Comparison of ENCODE assay signal across 28 cellular contexts in the genomic region with DNA sequence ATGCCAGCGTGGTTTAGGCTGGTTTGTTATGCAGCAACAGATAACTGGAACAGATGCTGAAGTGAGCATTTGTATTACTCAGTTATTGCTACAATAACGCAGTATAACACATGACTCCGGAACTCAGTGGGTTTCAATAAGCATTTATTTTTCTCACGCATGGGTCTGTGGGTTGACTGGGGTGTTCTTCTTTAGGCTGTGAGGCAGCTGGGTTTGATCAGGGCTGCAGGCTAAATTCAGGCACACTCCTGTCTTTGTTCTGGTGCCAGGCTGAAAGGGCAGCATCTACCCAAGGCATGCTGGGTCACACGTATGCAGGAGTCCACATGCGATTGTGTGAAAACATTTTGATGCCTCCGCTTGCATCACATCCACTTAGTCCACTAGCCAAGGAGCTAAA. TPM values are rescaled to one million over a fixed set of nuclear protein-coding genes. Genes with fewer than 3 reads are reported as not detected.
A peak's percentile ranks its signal among the peaks of the same experiment; 100 is the strongest.
DNase-seq lines count a peak whose midpoint lies in the region; ATAC-seq, FAIRE-seq and TF ChIP-seq lines count a peak whose summit lies in the region.
"Had no signal": no experiment of that assay in that cellular context is flagged by ENCODE, and none has a peak within 500 bp of the region (broad histone marks: within the 10 kb centered on the region; RNA-seq: fewer than 3 reads in every experiment).

No MANE protein-coding gene starts in this region.

- POLR2A ChIA-PET in activated CD4-positive, alpha-beta memory T cell treated with anti-CD3 and anti-CD28 coated beads, Interleukin-2, amount 10 ng/mL, durations not matched to agents 7 days and 5 days (lab: Charles Lee), result interaction anchor here (0.6 to 6.2 kb wide), 5 partner anchors 13 to 242 kb away, joined by 3 to 50 read pairs (median 6); a partner anchor contains a TSS
- POLR2A ChIA-PET in activated CD4-positive, alpha-beta memory T cell treated with anti-CD3 and anti-CD28 coated beads for 36 hours (lab: Charles Lee), result no interaction called here
- POLR2A ChIA-PET in CD4-positive, alpha-beta T cell (lab: Charles Lee), result no interaction called here
- POLR2A ChIA-PET in activated CD4-positive, alpha-beta T cell treated with anti-CD3 and anti-CD28 coated beads, Interleukin-2, amount 10 ng/mL, durations not matched to agents 7 days and 5 days (lab: Charles Lee), result no interaction called here

- intact Hi-C loops in activated CD4-positive, alpha-beta memory T cell treated with anti-CD3 and anti-CD28 coated beads for 36 hours (cut with micrococcal nuclease), result loop anchor here (5.0 to 10.0 kb wide), 4 partner anchors 317 to 1401 kb away; a partner anchor contains a TSS
- intact Hi-C loops in CD4-positive, alpha-beta T cell (cut with DNase I, micrococcal nuclease), result no loop called here

- H3K9me3 ChIP-seq in CD4-positive, alpha-beta T cell (ENCODE audit: control insufficient read depth, low read length), result no peaks in the 10 kb centered on the region
- H3K9me3 ChIP-seq: stomach, tibial nerve had no signal

- peaks cover 5% of the 10 kb centered on the region for H3K36me3 Mint-ChIP-seq in activated CD4-positive, alpha-beta memory T cell treated with anti-CD3 and anti-CD28 coated beads, Interleukin-2, amount 10 ng/mL, durations not matched to agents 7 days and 5 days (ENCODE audit: low read depth)
- H3K36me3 Mint-ChIP-seq in activated CD4-positive, alpha-beta memory T cell treated with anti-CD3 and anti-CD28 coated beads for 36 hours, result peaks cover 1% of the 10 kb centered on the region
- no peaks in the 10 kb centered on the region for H3K36me3 Mint-ChIP-seq in CD4-positive, alpha-beta T cell (ENCODE audit: low read depth)
- H3K36me3 Mint-ChIP-seq in activated CD4-positive, alpha-beta T cell treated with anti-CD3 and anti-CD28 coated beads, Interleukin-2, amount 10 ng/mL, durations not matched to agents 7 days and 5 days (ENCODE audit: low read depth), result no peaks in the 10 kb centered on the region

- H3K9me3 Mint-ChIP-seq in activated CD4-positive, alpha-beta memory T cell treated with anti-CD3 and anti-CD28 coated beads, Interleukin-2, amount 10 ng/mL, durations not matched to agents 7 days and 5 days, result no peaks in the 10 kb centered on the region
- H3K9me3 Mint-ChIP-seq in activated CD4-positive, alpha-beta memory T cell treated with anti-CD3 and anti-CD28 coated beads for 36 hours, result no peaks in the 10 kb centered on the region
- H3K9me3 Mint-ChIP-seq in CD4-positive, alpha-beta T cell, result no peaks in the 10 kb centered on the region
- no peaks in the 10 kb centered on the region for H3K9me3 Mint-ChIP-seq in activated CD4-positive, alpha-beta T cell treated with anti-CD3 and anti-CD28 coated beads, Interleukin-2, amount 10 ng/mL, durations not matched to agents 7 days and 5 days
- H3K9me3 Mint-ChIP-seq: activated naive CD8-positive, alpha-beta T cell treated with anti-CD3 and anti-CD28 coated beads, Interleukin-2, amount 10 ng/mL, durations not matched to agents 7 days and 5 days; CD8-positive, alpha-beta memory T cell had no signal

- FAIRE-seq in HTR-8/SVneo (lab: Jason Lieb, UNC), result peak; percentile 75
- FAIRE-seq: frontal cortex, H1, kidney had no signal

- no peak for DNase-seq in activated CD4-positive, alpha-beta memory T cell treated with anti-CD3 and anti-CD28 coated beads, Interleukin-2, amount 10 ng/mL, durations not matched to agents 7 days and 5 days
- no peak for DNase-seq in activated CD4-positive, alpha-beta memory T cell treated with anti-CD3 and anti-CD28 coated beads for 36 hours
- no peak for DNase-seq in HTR-8/SVneo (ENCODE audit: insufficient read length, low spot score)
- DNase-seq in left lobe of liver (ENCODE audit: low spot score), result peak; percentile 64
- no peak for DNase-seq in amniotic stem cell (lab: John Stamatoyannopoulos, UW)
- no peak for DNase-seq in CD4-positive, alpha-beta T cell
- no peak for DNase-seq in activated CD4-positive, alpha-beta T cell treated with anti-CD3 and anti-CD28 coated beads, Interleukin-2, amount 10 ng/mL, durations not matched to agents 7 days and 5 days
- DNase-seq: activated CD4-positive, CD25-positive, alpha-beta regulatory T cell treated with anti-CD3 and anti-CD28 coated beads, Interleukin-2, amount 50 U/mL, for 72 hours; activated naive CD8-positive, alpha-beta T cell treated with anti-CD3 and anti-CD28 coated beads, Interleukin-2, amount 10 ng/mL, durations not matched to agents 7 days and 5 days; AML-193; CD8-positive, alpha-beta memory T cell; DMS53; effector CD4-positive, alpha-beta T cell; GF-D8; KG1; kidney; mesenchymal stem cell; NCI-H1694; NCI-H2227 treated with DMSO at 0.1 percent for 48 hours; NCI-H748 treated with DMSO at 0.1 percent for 48 hours; PC-3; SHP77; stomach had no signal

- CTCF ChIA-PET in activated CD4-positive, alpha-beta memory T cell treated with anti-CD3 and anti-CD28 coated beads, Interleukin-2, amount 10 ng/mL, durations not matched to agents 7 days and 5 days (lab: Charles Lee), result interaction anchor here (1.2 kb wide), 1 partner anchor 68 kb away, joined by 4 read pairs; no protein-coding TSS in a partner anchor
- CTCF ChIA-PET in activated CD4-positive, alpha-beta memory T cell treated with anti-CD3 and anti-CD28 coated beads for 36 hours (lab: Charles Lee), result no interaction called here
- CTCF ChIA-PET in CD4-positive, alpha-beta T cell (lab: Charles Lee), result interaction anchor here (0.7 kb wide), 1 partner anchor 11 kb away, joined by 3 read pairs; no protein-coding TSS in a partner anchor
- CTCF ChIA-PET in activated CD4-positive, alpha-beta T cell treated with anti-CD3 and anti-CD28 coated beads, Interleukin-2, amount 10 ng/mL, durations not matched to agents 7 days and 5 days (lab: Charles Lee), result interaction anchor here (0.9 kb wide), 1 partner anchor 68 kb away, joined by 3 read pairs; no protein-coding TSS in a partner anchor

- ATAC-seq in GM18909 (IDR thresholded peaks at IDR 0.05; ENCODE audit: poor library complexity, unreplicated experiment) (peak; percentile 28), left lobe of liver (no peak)
- no peak for ATAC-seq in CD4-positive, alpha-beta T cell (ENCODE audit: poor library complexity)
- ATAC-seq: PC-3 had no signal

- no peaks in the 10 kb centered on the region for H3K27me3 ChIP-seq in CD4-positive, alpha-beta T cell (ENCODE audit: control insufficient read depth, insufficient read depth, low read length)
- H3K27me3 ChIP-seq: stomach, tibial nerve had no signal

- no peak overlapping the region for H3K4me3 Mint-ChIP-seq in activated CD4-positive, alpha-beta memory T cell treated with anti-CD3 and anti-CD28 coated beads, Interleukin-2, amount 10 ng/mL, durations not matched to agents 7 days and 5 days
- no peak overlapping the region for H3K4me3 Mint-ChIP-seq in activated CD4-positive, alpha-beta memory T cell treated with anti-CD3 and anti-CD28 coated beads for 36 hours
- H3K4me3 Mint-ChIP-seq in CD4-positive, alpha-beta T cell, result no peak overlapping the region
- no peak overlapping the region for H3K4me3 Mint-ChIP-seq in activated CD4-positive, alpha-beta T cell treated with anti-CD3 and anti-CD28 coated beads, Interleukin-2, amount 10 ng/mL, durations not matched to agents 7 days and 5 days
- H3K4me3 Mint-ChIP-seq: activated naive CD8-positive, alpha-beta T cell treated with anti-CD3 and anti-CD28 coated beads, Interleukin-2, amount 10 ng/mL, durations not matched to agents 7 days and 5 days had no signal

- peak overlapping the region; percentile 57 for H3K27ac Mint-ChIP-seq in activated CD4-positive, alpha-beta memory T cell treated with anti-CD3 and anti-CD28 coated beads, Interleukin-2, amount 10 ng/mL, durations not matched to agents 7 days and 5 days
- no peak overlapping the region for H3K27ac Mint-ChIP-seq in activated CD4-positive, alpha-beta memory T cell treated with anti-CD3 and anti-CD28 coated beads for 36 hours
- H3K27ac Mint-ChIP-seq in CD4-positive, alpha-beta T cell, result no peak overlapping the region
- no peak overlapping the region for H3K27ac Mint-ChIP-seq in activated CD4-positive, alpha-beta T cell treated with anti-CD3 and anti-CD28 coated beads, Interleukin-2, amount 10 ng/mL, durations not matched to agents 7 days and 5 days
- H3K27ac Mint-ChIP-seq: activated naive CD8-positive, alpha-beta T cell treated with anti-CD3 and anti-CD28 coated beads, Interleukin-2, amount 10 ng/mL, durations not matched to agents 7 days and 5 days had no signal

- no peak for TF ChIP-seq CTCF in CD4-positive, alpha-beta T cell (IDR thresholded peaks at IDR 0.05)

- H3K27me3 Mint-ChIP-seq in activated CD4-positive, alpha-beta memory T cell treated with anti-CD3 and anti-CD28 coated beads, Interleukin-2, amount 10 ng/mL, durations not matched to agents 7 days and 5 days, result peaks cover 4% of the 10 kb centered on the region
- peaks cover 5% of the 10 kb centered on the region for H3K27me3 Mint-ChIP-seq in activated CD4-positive, alpha-beta memory T cell treated with anti-CD3 and anti-CD28 coated beads for 36 hours
- H3K27me3 Mint-ChIP-seq in CD4-positive, alpha-beta T cell, result peaks cover 2% of the 10 kb centered on the region
- H3K27me3 Mint-ChIP-seq in activated CD4-positive, alpha-beta T cell treated with anti-CD3 and anti-CD28 coated beads, Interleukin-2, amount 10 ng/mL, durations not matched to agents 7 days and 5 days, result no peaks in the 10 kb centered on the region

- no peak overlapping the region for H3K27ac ChIP-seq in CD4-positive, alpha-beta T cell (ENCODE audit: low read depth, low read length)
- H3K27ac ChIP-seq: 22Rv1, stomach, tibial nerve had no signal

- peaks cover 67% of the 10 kb centered on the region for H3K4me1 Mint-ChIP-seq in activated CD4-positive, alpha-beta memory T cell treated with anti-CD3 and anti-CD28 coated beads, Interleukin-2, amount 10 ng/mL, durations not matched to agents 7 days and 5 days
- peaks cover 49% of the 10 kb centered on the region for H3K4me1 Mint-ChIP-seq in activated CD4-positive, alpha-beta memory T cell treated with anti-CD3 and anti-CD28 coated beads for 36 hours (ENCODE audit: low read depth)
- peaks cover 24% of the 10 kb centered on the region for H3K4me1 Mint-ChIP-seq in CD4-positive, alpha-beta T cell (ENCODE audit: low read depth)
- H3K4me1 Mint-ChIP-seq in activated CD4-positive, alpha-beta T cell treated with anti-CD3 and anti-CD28 coated beads, Interleukin-2, amount 10 ng/mL, durations not matched to agents 7 days and 5 days, result peaks cover 63% of the 10 kb centered on the region

RNA-seq across cellular contexts. Expression of a gene that starts 3.7 kb away (rescaled TPM):
- total RNA-seq in activated CD4-positive, alpha-beta memory T cell treated with anti-CD3 and anti-CD28 coated beads, Interleukin-2, amount 10 ng/mL, durations not matched to agents 7 days and 5 days, result 10 to 100 TPM; 75.1 to 79.7 TPM
- total RNA-seq in activated CD4-positive, alpha-beta memory T cell treated with anti-CD3 and anti-CD28 coated beads for 36 hours, result 10 to 100 TPM; 15.9 TPM
- total RNA-seq in left lobe of liver, result 8.1 TPM
- total RNA-seq in CD4-positive, alpha-beta T cell, result 1 to 10 TPM; 2.4 to 2.8 TPM
- 10 to 100 TPM; 50.1 to 54.6 TPM for total RNA-seq in activated CD4-positive, alpha-beta T cell treated with anti-CD3 and anti-CD28 coated beads, Interleukin-2, amount 10 ng/mL, durations not matched to agents 7 days and 5 days
